In the genomic region with DNA sequence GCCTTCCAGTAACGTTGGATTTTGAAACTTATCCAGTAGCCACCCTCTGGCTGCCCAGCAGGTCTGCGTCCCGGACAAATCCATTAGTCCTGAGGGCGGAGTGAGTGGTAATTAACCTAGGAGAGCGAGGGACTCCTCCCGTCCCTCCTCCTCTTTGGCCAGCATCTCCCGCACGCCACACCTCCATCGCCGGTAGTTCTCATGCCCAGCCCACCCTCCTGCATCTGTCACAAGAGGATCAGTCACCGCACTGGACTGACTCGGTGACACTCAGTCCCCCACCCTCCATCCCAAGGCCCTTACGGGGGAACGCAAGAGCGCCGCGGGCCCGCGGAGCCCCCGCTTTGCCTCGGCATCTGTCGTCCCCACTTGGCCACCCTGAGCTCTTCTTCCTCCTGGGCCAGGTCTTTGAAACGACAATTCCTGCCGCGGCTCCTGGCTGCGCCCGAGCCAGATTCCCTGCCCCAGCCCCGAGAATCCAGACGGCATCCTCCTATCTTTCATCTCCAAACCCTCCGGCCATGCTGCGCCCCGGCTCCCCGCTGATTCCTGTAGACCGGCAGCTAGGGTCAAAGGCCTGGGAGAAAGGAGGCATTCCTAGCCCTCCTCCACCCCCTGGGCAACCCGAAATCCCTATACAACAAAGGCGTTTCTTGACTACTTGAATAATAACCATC, we compare ENCODE assay signal across 15 cellular contexts.
DNase-seq lines count a peak whose midpoint lies in the region; ATAC-seq and TF ChIP-seq lines count a peak whose summit lies in the region.
"Had no signal": no experiment of that assay in that cellular context is flagged by ENCODE, and none has a peak within 500 bp of the region (broad histone marks: within the 10 kb centered on the region; RNA-seq: fewer than 3 reads in every experiment).

No MANE protein-coding gene starts in this region.

- H3K9me3 Mint-ChIP-seq in MCF 10A (ENCODE audit: unreplicated experiment): no peaks in the 10 kb centered on the region
- H3K9me3 Mint-ChIP-seq in activated T-helper 2 cell treated with anti-CD3 and anti-CD28 coated beads, Interferon-gamma antibody, Interleukin-2, Interleukin-4, amounts not matched to agents 10 μg/mL and 5 μg/mL and 100 μg/mL, durations not matched to agents 14 hours and 24 hours and 36 hours: no peaks in the 10 kb centered on the region
- H3K9me3 Mint-ChIP-seq: activated naive CD8-positive, alpha-beta T cell treated with anti-CD3 and anti-CD28 coated beads, Interleukin-2, amount 50 U/mL, for 24 hours had no signal

- H3K4me3 ChIP-seq in cardiac fibroblast (replicated peaks in 1 of 2; ENCODE audit: low read depth in 2 of 2, low read length in 2 of 2): peak overlapping the region; percentile 8 to 27
- H3K4me3 ChIP-seq: BLaER1 treated with 17β-estradiol and CSF1 and Interleukin-3, amounts not matched to agents 10 nM and 100 nM; left ventricle myocardium inferior; prostate gland had no signal

- no peaks in the 10 kb centered on the region for H3K27me3 Mint-ChIP-seq in MCF 10A (ENCODE audit: insufficient read depth, unreplicated experiment)
- peaks cover 24% of the 10 kb centered on the region for H3K27me3 Mint-ChIP-seq in activated T-helper 2 cell treated with anti-CD3 and anti-CD28 coated beads, Interferon-gamma antibody, Interleukin-2, Interleukin-4, amounts not matched to agents 10 μg/mL and 5 μg/mL and 100 μg/mL, durations not matched to agents 14 hours and 24 hours and 36 hours (ENCODE audit: low read depth)

- no peaks in the 10 kb centered on the region for H3K4me1 Mint-ChIP-seq in MCF 10A (ENCODE audit: insufficient read depth, unreplicated experiment)
- no peaks in the 10 kb centered on the region for H3K4me1 Mint-ChIP-seq in activated T-helper 2 cell treated with anti-CD3 and anti-CD28 coated beads, Interferon-gamma antibody, Interleukin-2, Interleukin-4, amounts not matched to agents 10 μg/mL and 5 μg/mL and 100 μg/mL, durations not matched to agents 14 hours and 24 hours and 36 hours (ENCODE audit: low read depth)
- H3K4me1 Mint-ChIP-seq: activated naive CD8-positive, alpha-beta T cell treated with anti-CD3 and anti-CD28 coated beads, Interleukin-2, amount 50 U/mL, for 24 hours had no signal

- no peaks in the 10 kb centered on the region for H3K36me3 Mint-ChIP-seq in MCF 10A (ENCODE audit: insufficient read depth, unreplicated experiment)
- H3K36me3 Mint-ChIP-seq in activated T-helper 2 cell treated with anti-CD3 and anti-CD28 coated beads, Interferon-gamma antibody, Interleukin-2, Interleukin-4, amounts not matched to agents 10 μg/mL and 5 μg/mL and 100 μg/mL, durations not matched to agents 14 hours and 24 hours and 36 hours (ENCODE audit: low read depth): no peaks in the 10 kb centered on the region

- H3K4me3 Mint-ChIP-seq in MCF 10A (ENCODE audit: unreplicated experiment): no peak overlapping the region
- no peak overlapping the region for H3K4me3 Mint-ChIP-seq in activated T-helper 2 cell treated with anti-CD3 and anti-CD28 coated beads, Interferon-gamma antibody, Interleukin-2, Interleukin-4, amounts not matched to agents 10 μg/mL and 5 μg/mL and 100 μg/mL, durations not matched to agents 14 hours and 24 hours and 36 hours (ENCODE audit: low read depth)
- H3K4me3 Mint-ChIP-seq: activated naive CD8-positive, alpha-beta T cell treated with anti-CD3 and anti-CD28 coated beads, Interleukin-2, amount 50 U/mL, for 24 hours had no signal

- ATAC-seq in GM19023 (IDR thresholded peaks at IDR 0.05; ENCODE audit: unreplicated experiment) (no peak), GM21515 (IDR thresholded peaks at IDR 0.05; ENCODE audit: unreplicated experiment) (no peak)
- ATAC-seq: activated naive CD8-positive, alpha-beta T cell treated with anti-CD3 and anti-CD28 coated beads, Interleukin-2, amount 50 U/mL, for 24 hours had no signal

- TF ChIP-seq CTCF in MCF 10A (IDR thresholded peaks at IDR 0.05; ENCODE audit: unreplicated experiment): no peak
- no peak for TF ChIP-seq CTCF in cardiac fibroblast (IDR thresholded peaks at IDR 0.05; ENCODE audit: low read depth, low read length)

- no TSS peak for BruUV-seq in MCF 10A (replicated peaks; lab: Mats Ljungman, UMichigan)

- in situ Hi-C loops in T47D (cut with HindIII; ENCODE audit: low pct_unique_long_range_greater_than_20kb, low sequenced_read_pairs): no loop called here

- POLR2A ChIA-PET in MCF 10A (lab: Yijun Ruan, JAX): no interaction called here

- CTCF ChIA-PET in MCF 10A (lab: Yijun Ruan, JAX): no interaction called here

- intact Hi-C loops in MCF 10A (cut with micrococcal nuclease): no loop called here
- intact Hi-C loops in activated T-helper 2 cell treated with anti-CD3 and anti-CD28 coated beads, Interferon-gamma antibody, Interleukin-2, Interleukin-4, amounts not matched to agents 10 μg/mL and 5 μg/mL and 100 μg/mL, durations not matched to agents 14 hours and 24 hours and 36 hours (cut with micrococcal nuclease): no loop called here

- DNase-seq in T47D (ENCODE audit: low read depth in 1 of 2, low spot score in 1 of 2) (peak; percentile 28 to 45), MCF 10A (ENCODE audit: unreplicated experiment) (no peak), cardiac fibroblast (ENCODE audit: low read depth in 2 of 2) (no peak), islet precursor cell (peak; percentile 91)
- no peak for DNase-seq in stimulated activated CD4-positive, alpha-beta T cell treated with anti-CD3 and anti-CD28 coated beads, Interleukin-4, amount 100 ng/mL, for 24 hours
- DNase-seq in activated T-helper 2 cell treated with anti-CD3 and anti-CD28 coated beads, Interferon-gamma antibody, Interleukin-2, Interleukin-4, amounts not matched to agents 10 μg/mL and 5 μg/mL and 100 μg/mL, durations not matched to agents 14 hours and 24 hours and 36 hours (ENCODE audit: low spot score): no peak
- DNase-seq: activated naive CD8-positive, alpha-beta T cell treated with anti-CD3 and anti-CD28 coated beads, Interleukin-2, amount 50 U/mL, for 24 hours; GF-D8; left ventricle myocardium inferior; NCI-H1436 treated with DMSO at 0.1 percent for 48 hours; T-helper 9 cell had no signal

- no peak overlapping the region for H3K27ac Mint-ChIP-seq in MCF 10A (ENCODE audit: low read depth, unreplicated experiment)
- no peak overlapping the region for H3K27ac Mint-ChIP-seq in activated T-helper 2 cell treated with anti-CD3 and anti-CD28 coated beads, Interferon-gamma antibody, Interleukin-2, Interleukin-4, amounts not matched to agents 10 μg/mL and 5 μg/mL and 100 μg/mL, durations not matched to agents 14 hours and 24 hours and 36 hours
- H3K27ac Mint-ChIP-seq: activated naive CD8-positive, alpha-beta T cell treated with anti-CD3 and anti-CD28 coated beads, Interleukin-2, amount 50 U/mL, for 24 hours had no signal

Comparison
In these comparisons a context has a peak if more than half of its experiments do, and no peak if none do; other contexts are left out.
1. DNase-seq: peak in T47D (2 of 2) and islet precursor cell (single experiment); none in MCF 10A (single experiment), cardiac fibroblast (0 of 2), stimulated activated CD4-positive, alpha-beta T cell treated with anti-CD3 and anti-CD28 coated beads, Interleukin-4, amount 100 ng/mL, for 24 hours (single experiment) and activated T-helper 2 cell treated with anti-CD3 and anti-CD28 coated beads, Interferon-gamma antibody, Interleukin-2, Interleukin-4, amounts not matched to agents 10 μg/mL and 5 μg/mL and 100 μg/mL, durations not matched to agents 14 hours and 24 hours and 36 hours (single experiment).